Comparison of ENCODE assay signal across 8 cellular contexts in genomic region chr9:5450360-5451051, GRCh38. TPM values are rescaled to one million over a fixed set of nuclear protein-coding genes. Genes with fewer than 3 reads are reported as not detected.
DNase-seq lines count a peak whose midpoint lies in the region; ATAC-seq, FAIRE-seq and TF ChIP-seq lines count a peak whose summit lies in the region.

TSS of gene CD274 (plus strand) at chr9:5450542. CDS start at chr9:5456114, 5,572 bp downstream.

- TF ChIP-seq CTCF in kidney (IDR thresholded peaks at IDR 0.05; ENCODE audit: borderline replicate concordance, extremely low read depth, insufficient read depth) = peak; percentile 65

- H3K9me3 ChIP-seq in kidney (ENCODE audit: control insufficient read depth in 1 of 2, low read length in 2 of 2) = no peaks in the 10 kb centered on the region

- intact Hi-C loops in kidney (cut with DNase I) = no loop called here

- DNase-seq in SIG-M5 treated with dmso at 0.1 percent for 504 hours (lab: John Stamatoyannopoulos, UW; ENCODE audit: unreplicated experiment) (peak; percentile 62), SIG-M5 (lab: John Stamatoyannopoulos, UW) (no peak), NCI-H2171 (lab: John Stamatoyannopoulos, UW) (peak; percentile 62), cerebellum (ENCODE audit: low spot score) (peak; percentile 58), kidney (peak; percentile 95)
- DNase-seq in stimulated activated CD4-positive, alpha-beta T cell treated with anti-CD3 and anti-CD28 coated beads, Interleukin-15, amount 100 ng/mL, for 1 hour (ENCODE audit: low read depth in 1 of 2, low spot score in 1 of 2) = peak; percentile 57 to 78

- peak; percentile 75 for FAIRE-seq in kidney (lab: Jason Lieb, UNC)

- ATAC-seq in HG03025 (IDR thresholded peaks at IDR 0.05; ENCODE audit: low FRiP score, unreplicated experiment) = peak; percentile 66
- peak; percentile 66 to 72 for ATAC-seq in activated CD4-positive, CD25-positive, alpha-beta regulatory T cell treated with anti-CD3 and anti-CD28 coated beads, Interleukin-2, amount 50 U/mL, for 24 hours

- H3K4me1 ChIP-seq in kidney (ENCODE audit: control insufficient read depth in 1 of 2, insufficient read depth in 1 of 2, low read depth in 1 of 2, low read length in 2 of 2) = no peaks in the 10 kb centered on the region

- H3K9ac ChIP-seq in kidney (ENCODE audit: low read length in 2 of 2) = peak within 1 kb of the TSS; percentile 77 to 80

- H3K27ac ChIP-seq in kidney (ENCODE audit: low read depth in 2 of 2, low read length in 2 of 2) = peak within 1 kb of the TSS; percentile 77 to 88

- no peaks in the 10 kb centered on the region for H3K36me3 ChIP-seq in kidney (ENCODE audit: control insufficient read depth in 1 of 2, insufficient read depth in 2 of 2, low read length in 2 of 2)

- H3K4me3 ChIP-seq in kidney (ENCODE audit: low read length in 2 of 2) = peak within 1 kb of the TSS; percentile 70 to 84

RNA-seq across cellular contexts. Expression of gene CD274, which starts in this region (rescaled TPM):
- total RNA-seq in cerebellum (0.54 TPM), kidney (5.0 TPM)
- 2.0 TPM for polyA plus RNA-seq in kidney (ENCODE audit: insufficient read depth, low read depth, low replicate concordance)

Comparison
In these comparisons a context has a peak if more than half of its experiments do, and no peak if none do; other contexts are left out.
1. Peak in DNase-seq in cerebellum; RNA of the gene not detected or under 1 TPM.